In genomic region chr14:33068626-33069025, GRCh38 we compare ENCODE assay signal across 20 cellular contexts.
DNase-seq lines count a peak whose midpoint lies in the region; TF ChIP-seq lines count a peak whose summit lies in the region.
"Had no signal": no experiment of that assay in that cellular context is flagged by ENCODE, and none has a peak within 500 bp of the region (broad histone marks: within the 10 kb centered on the region; RNA-seq: fewer than 3 reads in every experiment).

No MANE protein-coding gene starts in this region.

- no peaks in the 10 kb centered on the region for H3K36me3 Mint-ChIP-seq in CD8-positive, alpha-beta memory T cell

- no peak overlapping the region for H2BK12ac ChIP-seq in neuronal stem cell (ENCODE audit: low read length)

- H4K8ac ChIP-seq in neuronal stem cell (ENCODE audit: low read depth, low read length), result no peak overlapping the region

- no peak overlapping the region for H4K91ac ChIP-seq in neuronal stem cell (ENCODE audit: low read depth, low read length, poor library complexity)

- H3K4ac ChIP-seq in neuronal stem cell (ENCODE audit: low read length), result no peak overlapping the region

- H3K4me3 ChIP-seq in neuronal stem cell (ENCODE audit: low read length in 2 of 2) (no peak overlapping the region), esophagus muscularis mucosa (no peak overlapping the region)
- no peak overlapping the region for H3K4me3 ChIP-seq in CD8-positive, alpha-beta memory T cell (ENCODE audit: low read length)
- H3K4me3 ChIP-seq: GM23338 had no signal

- DNase-seq in LHCN-M2 (ENCODE audit: low read depth), result peak; percentile 4
- peak; percentile 75 for DNase-seq in astrocyte of the hippocampus (ENCODE audit: low read depth, low spot score)
- no peak for DNase-seq in neuronal stem cell (ENCODE audit: low spot score)
- no peak for DNase-seq in esophagus muscularis mucosa (ENCODE audit: extremely low spot score)
- no peak for DNase-seq in CD8-positive, alpha-beta memory T cell
- DNase-seq in activated gamma-delta T cell treated with Interleukin-2 at 50 U/mL for 16 hours, result no peak
- DNase-seq in iPS-NIHi11 (ENCODE audit: low spot score), result no peak
- DNase-seq: AML-193, DMS153, KG1, NCI-H1417 treated with DMSO at 0.1 percent for 48 hours, NCI-H187 treated with DMSO at 0.1 percent for 48 hours, NCI-H2227 treated with DMSO at 0.1 percent for 48 hours, NCI-H510A treated with DMSO at 0.1 percent for 48 hours, NCI-H82, OCI-M1, RPMI8226, SHP77 treated with DMSO at 0.1 percent for 48 hours had no signal

- H3K79me1 ChIP-seq in neuronal stem cell (ENCODE audit: low read depth, low read length), result no peaks in the 10 kb centered on the region

- peaks cover 0 to 1% of the 10 kb centered on the region in 2 donors for H3K27me3 Mint-ChIP-seq in CD8-positive, alpha-beta memory T cell

- H3K18ac ChIP-seq in neuronal stem cell (ENCODE audit: low read length), result peak overlapping the region; percentile 63

- H3K4me1 ChIP-seq in neuronal stem cell (ENCODE audit: control insufficient read depth in 2 of 2, insufficient read depth in 1 of 2, low read depth in 1 of 2, low read length in 2 of 2) (peaks cover 0 to 14% of the 10 kb centered on the region in 2 donors), esophagus muscularis mucosa (no peaks in the 10 kb centered on the region)
- H3K4me1 ChIP-seq in CD8-positive, alpha-beta memory T cell (ENCODE audit: insufficient read depth, low read length), result no peaks in the 10 kb centered on the region

- no peak overlapping the region for H3K4me3 Mint-ChIP-seq in CD8-positive, alpha-beta memory T cell
- H3K4me3 Mint-ChIP-seq: GM23338 had no signal

- no peak overlapping the region for H3K27ac Mint-ChIP-seq in CD8-positive, alpha-beta memory T cell
- H3K27ac Mint-ChIP-seq: GM23338 had no signal

- H3K9me3 ChIP-seq in neuronal stem cell (replicated peaks in 1 of 2; ENCODE audit: control insufficient read depth in 2 of 2, insufficient read depth in 1 of 2, low read depth in 1 of 2, low read length in 2 of 2), result no peaks in the 10 kb centered on the region
- H3K9me3 ChIP-seq in esophagus muscularis mucosa, result no peaks in the 10 kb centered on the region
- H3K9me3 ChIP-seq in CD8-positive, alpha-beta memory T cell (ENCODE audit: low read length), result no peaks in the 10 kb centered on the region

- no peak overlapping the region for H3K4me2 ChIP-seq in neuronal stem cell (ENCODE audit: insufficient read depth, low read length, poor library complexity, severe bottlenecking)
- H3K4me2 ChIP-seq: GM23338 had no signal

- intact Hi-C loops in esophagus muscularis mucosa (cut with DNase I), result no loop called here

- H3K4me1 Mint-ChIP-seq in CD8-positive, alpha-beta memory T cell, result no peaks in the 10 kb centered on the region
- H3K4me1 Mint-ChIP-seq: GM23338 had no signal

- POLR2A ChIA-PET in CD8-positive, alpha-beta memory T cell (lab: Charles Lee), result no interaction called here

- TF ChIP-seq EP300 in esophagus muscularis mucosa (IDR thresholded peaks at IDR 0.05), result no peak

- TF ChIP-seq POLR2A in esophagus muscularis mucosa (IDR thresholded peaks at IDR 0.05; ENCODE audit: low read depth), result no peak

- H3K14ac ChIP-seq in neuronal stem cell (ENCODE audit: low read length), result no peak overlapping the region

- H2AK5ac ChIP-seq in neuronal stem cell (ENCODE audit: low read depth, low read length), result no peak overlapping the region

- no peak overlapping the region for H3K23ac ChIP-seq in neuronal stem cell (ENCODE audit: low read depth, low read length, poor library complexity)

- H2AFZ ChIP-seq in neuronal stem cell (ENCODE audit: low read length), result no peak overlapping the region
- H2AFZ ChIP-seq: GM23338 had no signal

- no peak overlapping the region for H2BK120ac ChIP-seq in neuronal stem cell (ENCODE audit: low read depth, low read length)

- WGBS in neuronal stem cell (ENCODE audit: extremely low coverage in 2 of 2, insufficient read length in 2 of 2, insufficient replicate concordance in 1 of 2), 2 donors, result no CpG with 5 or more reads among the region's 6 CpGs
- WGBS in esophagus muscularis mucosa, result 95% methylated on average over 6 of the region's 6 CpGs

- H3K9ac ChIP-seq in neuronal stem cell (ENCODE audit: low read depth, low read length, poor library complexity), result no peak overlapping the region

- no peak overlapping the region for H2BK5ac ChIP-seq in neuronal stem cell (ENCODE audit: low read length)

- H2BK15ac ChIP-seq in neuronal stem cell (ENCODE audit: low read length), result no peak overlapping the region

- TF ChIP-seq CTCF in esophagus muscularis mucosa (IDR thresholded peaks at IDR 0.05), result no peak

- H3K27me3 ChIP-seq in neuronal stem cell (ENCODE audit: control insufficient read depth in 3 of 3, insufficient read depth in 3 of 3, low read depth in 1 of 3, low read length in 3 of 3), result no peaks in the 10 kb centered on the region
- no peaks in the 10 kb centered on the region for H3K27me3 ChIP-seq in esophagus muscularis mucosa
- no peaks in the 10 kb centered on the region for H3K27me3 ChIP-seq in CD8-positive, alpha-beta memory T cell (ENCODE audit: insufficient read depth, low read length, poor library complexity, severe bottlenecking)

- CTCF ChIA-PET in CD8-positive, alpha-beta memory T cell (lab: Charles Lee), result no interaction called here

- H3K36me3 ChIP-seq in neuronal stem cell (replicated peaks in 1 of 2; ENCODE audit: control insufficient read depth in 2 of 2, insufficient read depth in 2 of 2, low read length in 2 of 2) (peaks cover 0 to 28% of the 10 kb centered on the region in 2 donors), esophagus muscularis mucosa (no peaks in the 10 kb centered on the region)
- no peaks in the 10 kb centered on the region for H3K36me3 ChIP-seq in CD8-positive, alpha-beta memory T cell (ENCODE audit: insufficient read depth, low read length)

- H3K27ac ChIP-seq in neuronal stem cell (replicated peaks; ENCODE audit: low read length) (no peak overlapping the region), esophagus muscularis mucosa (replicated peaks in 1 of 4) (no peak overlapping the region)
- H3K27ac ChIP-seq in CD8-positive, alpha-beta memory T cell (ENCODE audit: low read depth, low read length), result no peak overlapping the region
- H3K27ac ChIP-seq: C4-2B had no signal

- H3K9me3 Mint-ChIP-seq in CD8-positive, alpha-beta memory T cell, result peaks cover 2 to 20% (median 5%) of the 10 kb centered on the region in 5 donors
- H3K9me3 Mint-ChIP-seq: GM23338 had no signal

Comparison
In these comparisons a context has a peak if more than half of its experiments do, and no peak if none do; other contexts are left out.
1. DNase-seq: peak in LHCN-M2 (single experiment) and astrocyte of the hippocampus (single experiment); none in neuronal stem cell (single experiment), esophagus muscularis mucosa (single experiment), CD8-positive, alpha-beta memory T cell (0 of 5), activated gamma-delta T cell treated with Interleukin-2 at 50 U/mL for 16 hours (single experiment) and iPS-NIHi11 (single experiment).